10 cellular contexts compared by ENCODE assay signal in genomic region chr1:228081144-228081543, GRCh38. TPM values are rescaled to one million over a fixed set of nuclear protein-coding genes. Genes with fewer than 3 reads are reported as not detected.
DNase-seq lines count a peak whose midpoint lies in the region; ATAC-seq, FAIRE-seq and TF ChIP-seq lines count a peak whose summit lies in the region.
"Had no signal": no experiment of that assay in that cellular context is flagged by ENCODE, and none has a peak within 500 bp of the region (broad histone marks: within the 10 kb centered on the region; RNA-seq: fewer than 3 reads in every experiment).

No MANE protein-coding gene starts in this region.

- peak overlapping the region; percentile 82 for H3K4me3 ChIP-seq in CD8-positive, alpha-beta memory T cell (ENCODE audit: low read length)
- H3K4me3 ChIP-seq in PC-9 (peak overlapping the region; percentile 100), epithelial cell of esophagus (ENCODE audit: low read length) (peak overlapping the region; percentile 81), pancreas (peak overlapping the region in 3 of 4 donors; percentile 85 to 96 (median 86))

- peaks cover 0 to 24% (median 3%) of the 10 kb centered on the region in 3 donors for H3K36me3 Mint-ChIP-seq in CD8-positive, alpha-beta memory T cell

- 54 to 67% methylated on average over 7 of the region's 7 CpGs for WGBS in pancreas, 2 donors

- BruUV-seq in PC-9 (replicated peaks; lab: Mats Ljungman, UMichigan): no TSS peak

- peaks cover 39% of the 10 kb centered on the region for H4K20me1 ChIP-seq in PC-9 (ENCODE audit: insufficient read depth)

- ATAC-seq in pancreas: no peak
- no peak for ATAC-seq in GM18519 (IDR thresholded peaks at IDR 0.05; ENCODE audit: low FRiP score, unreplicated experiment)
- no peak for ATAC-seq in GM18873 (IDR thresholded peaks at IDR 0.05; ENCODE audit: low FRiP score, unreplicated experiment)

- no peaks in the 10 kb centered on the region for H3K27me3 Mint-ChIP-seq in CD8-positive, alpha-beta memory T cell

- H3K27me3 ChIP-seq in CD8-positive, alpha-beta memory T cell (ENCODE audit: insufficient read depth, low read length, poor library complexity, severe bottlenecking): no peaks in the 10 kb centered on the region
- H3K27me3 ChIP-seq in PC-9 (ENCODE audit: insufficient read depth, low read depth): no peaks in the 10 kb centered on the region
- no peaks in the 10 kb centered on the region for H3K27me3 ChIP-seq in pancreas
- H3K27me3 ChIP-seq: cardiac muscle cell had no signal

- POLR2A ChIA-PET in CD8-positive, alpha-beta memory T cell (lab: Charles Lee): no interaction called here
- POLR2A ChIA-PET in PC-9 (lab: Charles Lee; ENCODE audit: unreplicated experiment): no interaction called here

- CTCF ChIA-PET in CD8-positive, alpha-beta memory T cell (lab: Charles Lee): no interaction called here
- CTCF ChIA-PET in PC-9 (lab: Charles Lee): interaction anchor here (0.5 kb wide), 1 partner anchor 76 kb away, joined by 7 read pairs; no protein-coding TSS in a partner anchor

- no peak for FAIRE-seq in pancreas (lab: Jason Lieb, UNC)

- H3K9me2 ChIP-seq in PC-9 (ENCODE audit: insufficient read depth): no peaks in the 10 kb centered on the region

- intact Hi-C loops in PC-9 (cut with micrococcal nuclease; ENCODE audit: unreplicated experiment): loop anchor here (5.0 kb wide), 2 partner anchors 74 to 319 kb away; partner anchors contain the start of gene WNT3A
- intact Hi-C loops in pancreas (cut with DNase I): no loop called here

- H3K4me1 ChIP-seq in CD8-positive, alpha-beta memory T cell (ENCODE audit: insufficient read depth, low read length): peaks cover 33% of the 10 kb centered on the region
- H3K4me1 ChIP-seq in PC-9 (replicated peaks; ENCODE audit: insufficient read depth): peaks cover 27% of the 10 kb centered on the region
- peaks cover 18 to 32% (median 26%) of the 10 kb centered on the region in 3 donors for H3K4me1 ChIP-seq in pancreas

- peak overlapping the region; percentile 100 for H3K4me2 ChIP-seq in PC-9

- H3K4me1 Mint-ChIP-seq in CD8-positive, alpha-beta memory T cell: peaks cover 36 to 57% (median 37%) of the 10 kb centered on the region in 3 donors

- peak overlapping the region in 6 of 8 donors; percentile 61 to 84 (median 73) for H3K27ac Mint-ChIP-seq in CD8-positive, alpha-beta memory T cell

- H3K27ac ChIP-seq in CD8-positive, alpha-beta memory T cell (ENCODE audit: low read depth, low read length): peak overlapping the region; percentile 96
- H3K27ac ChIP-seq in PC-9: no peak overlapping the region
- H3K27ac ChIP-seq in pancreas: no peak overlapping the region

- peak in 1 of 5 donors; percentile 46 for DNase-seq in CD8-positive, alpha-beta memory T cell
- DNase-seq in PC-9 (no peak), epithelial cell of esophagus (ENCODE audit: low read depth) (no peak), pancreas (peak in 4 of 6 donors; percentile 33 to 64 (median 42)), NCI-H1930 (lab: John Stamatoyannopoulos, UW) (no peak), DMS153 (lab: John Stamatoyannopoulos, UW) (no peak)
- DNase-seq: stimulated activated CD4-positive, alpha-beta T cell treated with anti-CD3 and anti-CD28 coated beads, Interleukin-2, amount 100 ng/mL, for 48 hours had no signal

- no peaks in the 10 kb centered on the region for H3K9me3 Mint-ChIP-seq in CD8-positive, alpha-beta memory T cell

- H2AFZ ChIP-seq in PC-9: peak overlapping the region; percentile 91; the same call in 1 of the 2 replicates

- TF ChIP-seq CTCF in PC-9 (conservative IDR thresholded peaks at IDR 0.05): no peak
- no peak for TF ChIP-seq CTCF in epithelial cell of esophagus (IDR thresholded peaks at IDR 0.05; ENCODE audit: insufficient read depth, low read depth, low read length, missing control alignments)
- no peak for TF ChIP-seq CTCF in pancreas (IDR thresholded peaks at IDR 0.05)

- peak overlapping the region; percentile 76 to 97 (median 86) for H3K4me3 Mint-ChIP-seq in CD8-positive, alpha-beta memory T cell

- peaks cover 6% of the 10 kb centered on the region for H3K36me3 ChIP-seq in CD8-positive, alpha-beta memory T cell (ENCODE audit: insufficient read depth, low read length)
- H3K36me3 ChIP-seq in PC-9 (ENCODE audit: low read depth): peaks cover 17% of the 10 kb centered on the region
- H3K36me3 ChIP-seq in pancreas: no peaks in the 10 kb centered on the region
- H3K36me3 ChIP-seq: cardiac muscle cell had no signal

- peaks cover 28% of the 10 kb centered on the region; the same call in 1 of the 2 replicates for H3F3A ChIP-seq in PC-9 (ENCODE audit: insufficient read depth, low read depth)

- H3K9me3 ChIP-seq in CD8-positive, alpha-beta memory T cell (ENCODE audit: low read length): no peaks in the 10 kb centered on the region
- H3K9me3 ChIP-seq in PC-9 (ENCODE audit: insufficient read depth, low read depth) (no peaks in the 10 kb centered on the region), pancreas (no peaks in the 10 kb centered on the region)

- H3K79me2 ChIP-seq in PC-9 (ENCODE audit: low read depth): peaks cover 66% of the 10 kb centered on the region

RNA-seq across cellular contexts. Expression of gene ARF1, which starts 1.4 kb away (rescaled TPM):
- total RNA-seq in CD8-positive, alpha-beta memory T cell: 100 to 1,000 TPM; 379 TPM
- polyA plus RNA-seq in CD8-positive, alpha-beta memory T cell: 569 TPM
- total RNA-seq in PC-9 (2021): 431 and 595 TPM in 2 replicates
- 100 to 1,000 TPM; 160 to 251 (median 205) TPM for total RNA-seq in pancreas
- 100 to 1,000 TPM; 167 to 234 TPM for polyA plus RNA-seq in pancreas

RNA-seq across cellular contexts. Expression of gene C1orf35, which starts 22.0 kb away (rescaled TPM):
- total RNA-seq in CD8-positive, alpha-beta memory T cell: 10 to 100 TPM; 28.7 to 29.2 TPM
- 21.4 TPM for polyA plus RNA-seq in CD8-positive, alpha-beta memory T cell
- total RNA-seq in PC-9 (2021): 26.4 and 37.6 TPM in 2 replicates
- total RNA-seq in pancreas: 1 to 10 TPM; 6.3 to 9.3 (median 7.8) TPM
- 10 to 100 TPM; 18.9 to 33.2 TPM for polyA plus RNA-seq in pancreas

RNA-seq across cellular contexts. Expression of gene MRPL55, which starts 28.0 kb away (rescaled TPM):
- 10 to 100 TPM; 70.0 to 71.8 TPM for total RNA-seq in CD8-positive, alpha-beta memory T cell
- polyA plus RNA-seq in CD8-positive, alpha-beta memory T cell: 146 TPM
- 81.0 and 84.4 TPM in 2 replicates for total RNA-seq in PC-9 (2021)
- 10 to 100 TPM; 18.1 to 24.7 (median 23.9) TPM for total RNA-seq in pancreas
- 100 to 1,000 TPM; 103 to 113 TPM for polyA plus RNA-seq in pancreas

RNA-seq across cellular contexts. Expression of gene GUK1, which starts 58.9 kb away (rescaled TPM):
- total RNA-seq in CD8-positive, alpha-beta memory T cell: 100 to 1,000 TPM; 222 to 245 TPM
- 467 TPM for polyA plus RNA-seq in CD8-positive, alpha-beta memory T cell
- total RNA-seq in PC-9 (2021) (239 and 278 TPM in 2 replicates), pancreas (100 to 1,000 TPM in 2 of 6 donors, 10 to 100 TPM in 4; 71.5 to 114 (median 98.6) TPM)
- 100 to 1,000 TPM; 317 TPM for polyA plus RNA-seq in pancreas

Comparison
In these comparisons a context has a peak if more than half of its experiments do, and no peak if none do; other contexts are left out.
1. DNase-seq: peak in pancreas (4 of 6); none in PC-9 (0 of 2), epithelial cell of esophagus (single experiment), NCI-H1930 (0 of 2) and DMS153 (single experiment).
2. Peak in every context shown above with its lines, with median percentiles within 50 percentile points of each other: H3K4me3 ChIP-seq.